20 cellular contexts compared by ENCODE assay signal in genomic region chr6:34018026-34018425, GRCh38.
DNase-seq lines count a peak whose midpoint lies in the region; FAIRE-seq and TF ChIP-seq lines count a peak whose summit lies in the region.
"Had no signal": no experiment of that assay in that cellular context is flagged by ENCODE, and none has a peak within 500 bp of the region (broad histone marks: within the 10 kb centered on the region; RNA-seq: fewer than 3 reads in every experiment).

No MANE protein-coding gene starts in this region.

- peaks cover 10% of the 10 kb centered on the region for H3K27me3 ChIP-seq in osteoblast (ENCODE audit: insufficient read depth, low read length)

- no peak overlapping the region for H2AFZ ChIP-seq in osteoblast (ENCODE audit: low read length)

- H4K20me1 ChIP-seq in osteoblast (ENCODE audit: insufficient read depth, low read length) = no peaks in the 10 kb centered on the region

- no peak for TF ChIP-seq CTCF in kidney (IDR thresholded peaks at IDR 0.05; ENCODE audit: borderline replicate concordance, extremely low read depth, insufficient read depth)
- no peak for TF ChIP-seq CTCF in osteoblast (IDR thresholded peaks at IDR 0.05; ENCODE audit: extremely low read depth, low read depth, low read length)

- H3K27ac ChIP-seq in kidney (ENCODE audit: low read depth in 2 of 2, low read length in 2 of 2) (no peak overlapping the region), osteoblast (ENCODE audit: low read depth, low read length) (no peak overlapping the region)
- H3K27ac ChIP-seq: 22Rv1, A549, C4-2B had no signal

- H3K4me1 ChIP-seq in kidney (ENCODE audit: control insufficient read depth in 1 of 2, insufficient read depth in 1 of 2, low read depth in 1 of 2, low read length in 2 of 2) (no peaks in the 10 kb centered on the region), osteoblast (ENCODE audit: insufficient read depth, low read length) (no peaks in the 10 kb centered on the region)
- H3K4me1 ChIP-seq: A549 had no signal

- H3K4me3 ChIP-seq in kidney (ENCODE audit: low read length in 2 of 2) = no peak overlapping the region
- no peak overlapping the region for H3K4me3 ChIP-seq in osteoblast (ENCODE audit: insufficient read depth, low read length)
- H3K4me3 ChIP-seq: A549 had no signal

- no peak overlapping the region for H3K4me2 ChIP-seq in osteoblast (ENCODE audit: insufficient read depth, low read length)
- H3K4me2 ChIP-seq: A549 had no signal

- intact Hi-C loops in kidney (cut with DNase I) = no loop called here

- DNase-seq in NCI-H1436 (lab: John Stamatoyannopoulos, UW) (peak; percentile 76), NCI-H1436 treated with DMSO at 0.1 percent for 48 hours (lab: John Stamatoyannopoulos, UW) (no peak), NCI-H2227 (lab: John Stamatoyannopoulos, UW; ENCODE audit: unreplicated experiment) (peak; percentile 53), kidney (peak; percentile 28), osteoblast (ENCODE audit: insufficient read length, low spot score, missing footprints) (peak; percentile 80), COLO829 (ENCODE audit: low spot score) (no peak), NOMO-1 treated with dmso at 0.1 percent for 144 hours (lab: John Stamatoyannopoulos, UW; ENCODE audit: unreplicated experiment) (no peak)
- no peak for DNase-seq in activated CD4-positive, alpha-beta T cell treated with anti-CD3 and anti-CD28 coated beads, Interleukin-2, amount 50 U/mL, for 48 hours
- DNase-seq: AML-193; CD4-positive, alpha-beta T cell; DMS153; DMS79 treated with DMSO at 0.1 percent for 48 hours; GF-D8; GOT3; H7; HFFc6 had no signal

- no peaks in the 10 kb centered on the region for H3K79me2 ChIP-seq in osteoblast (ENCODE audit: insufficient read depth, low read length)

- H3K9me3 ChIP-seq in kidney (ENCODE audit: control insufficient read depth in 1 of 2, low read length in 2 of 2) (no peaks in the 10 kb centered on the region), osteoblast (ENCODE audit: low read depth, low read length) (no peaks in the 10 kb centered on the region)
- H3K9me3 ChIP-seq: A549 had no signal

- FAIRE-seq in kidney (lab: Jason Lieb, UNC) = no peak
- FAIRE-seq: A549, HTR-8/SVneo had no signal

- no peaks in the 10 kb centered on the region for H3K36me3 ChIP-seq in kidney (ENCODE audit: control insufficient read depth in 1 of 2, insufficient read depth in 2 of 2, low read length in 2 of 2)
- no peaks in the 10 kb centered on the region for H3K36me3 ChIP-seq in osteoblast (ENCODE audit: insufficient read depth, low read length)

- H3K9ac ChIP-seq in kidney (ENCODE audit: low read length in 2 of 2) = no peak overlapping the region

Comparison
In these comparisons a context has a peak if more than half of its experiments do, and no peak if none do; other contexts are left out.
1. DNase-seq: peak in NCI-H1436 (single experiment), NCI-H2227 (single experiment), kidney (single experiment) and osteoblast (single experiment); none in NCI-H1436 treated with DMSO at 0.1 percent for 48 hours (single experiment), COLO829 (single experiment), NOMO-1 treated with dmso at 0.1 percent for 144 hours (single experiment) and activated CD4-positive, alpha-beta T cell treated with anti-CD3 and anti-CD28 coated beads, Interleukin-2, amount 50 U/mL, for 48 hours (0 of 2).